8 cellular contexts compared by ENCODE assay signal in genomic region chr19:41127801-41128300, GRCh38. TPM values are rescaled to one million over a fixed set of nuclear protein-coding genes. Genes with fewer than 3 reads are reported as not detected.
DNase-seq lines count a peak whose midpoint lies in the region; ATAC-seq and TF ChIP-seq lines count a peak whose summit lies in the region.
"Not testable (repeated sequence)": the region's sequence is repeated elsewhere in the genome, so short reads cannot be mapped to it uniquely, and the experiment has no call there.

No MANE protein-coding gene starts in this region.

- peak overlapping the region; percentile 37 for H3K4me3 ChIP-seq in Jurkat, Clone E6-1 (ENCODE audit: low read length)
- H3K4me3 ChIP-seq in psoas muscle, result not testable (repeated sequence)

- H3K9me3 ChIP-seq in psoas muscle, result not testable (repeated sequence)

- DNase-seq in DMS153 (lab: John Stamatoyannopoulos, UW), result peak; percentile 9
- DNase-seq in Jurkat, Clone E6-1 (ENCODE audit: low read depth, low spot score), result peak; percentile 18
- DNase-seq in RPMI8226, result peak; percentile 85
- DNase-seq in activated CD8-positive, alpha-beta memory T cell treated with anti-CD3 and anti-CD28 coated beads for 48 hours (ENCODE audit: low read depth in 2 of 3, low spot score in 2 of 3), result peak; percentile 35 to 58 (median 42)
- peak in 47 of 61 donors; percentile 0 to 69 (median 28) for DNase-seq in caudate nucleus (lab: John Stamatoyannopoulos, UW)
- peak; percentile 19 for DNase-seq in iPS DF 4.7 (ENCODE audit: extremely low read depth, low spot score)
- peak; percentile 76 to 87 for DNase-seq in psoas muscle
- peak; percentile 72 for DNase-seq in stimulated activated naive B cell treated with anti-CD40 and anti-IgM and Interleukin-4, amounts not matched to agents 10 μg/mL and 1 μg/mL and 100 μg/mL, for 72 hours

- not testable (repeated sequence) for H3K36me3 Mint-ChIP-seq in stimulated activated naive B cell treated with anti-CD40 and anti-IgM and Interleukin-4, amounts not matched to agents 10 μg/mL and 1 μg/mL and 100 μg/mL, for 72 hours

- H3K4me1 Mint-ChIP-seq in stimulated activated naive B cell treated with anti-CD40 and anti-IgM and Interleukin-4, amounts not matched to agents 10 μg/mL and 1 μg/mL and 100 μg/mL, for 72 hours, result peaks cover 9 to 11% of the 10 kb centered on the region in 2 donors

- not testable (repeated sequence) for H3K27ac Mint-ChIP-seq in stimulated activated naive B cell treated with anti-CD40 and anti-IgM and Interleukin-4, amounts not matched to agents 10 μg/mL and 1 μg/mL and 100 μg/mL, for 72 hours

- intact Hi-C loops in psoas muscle (cut with DNase I), result loop anchor here in 1 of 2 donors (2.0 kb wide), 2 partner anchors 131 to 181 kb away; no protein-coding TSS in a partner anchor

- H3K27me3 ChIP-seq in psoas muscle (ENCODE audit: insufficient read depth in 3 of 3, low read length in 2 of 3), result not testable (repeated sequence)

- not testable (repeated sequence) for TF ChIP-seq CTCF in psoas muscle (IDR thresholded peaks at IDR 0.05)

- not testable (repeated sequence) for H3K36me3 ChIP-seq in psoas muscle (ENCODE audit: insufficient read depth in 1 of 2, low read depth in 1 of 2)

- WGBS in psoas muscle, 3 donors, result 1 to 4% (median 3%) methylated on average over 13 to 29 of the region's 29 CpGs

- H3K27me3 Mint-ChIP-seq in stimulated activated naive B cell treated with anti-CD40 and anti-IgM and Interleukin-4, amounts not matched to agents 10 μg/mL and 1 μg/mL and 100 μg/mL, for 72 hours, result peaks cover 33 to 48% of the 10 kb centered on the region in 2 donors

- H3K27ac ChIP-seq in caudate nucleus (ENCODE audit: low read depth, low read length); psoas muscle: not testable (repeated sequence)

- peak overlapping the region; percentile 47 to 64 for H3K4me3 Mint-ChIP-seq in stimulated activated naive B cell treated with anti-CD40 and anti-IgM and Interleukin-4, amounts not matched to agents 10 μg/mL and 1 μg/mL and 100 μg/mL, for 72 hours

- not testable (repeated sequence) for H3K4me1 ChIP-seq in psoas muscle

- H3K9me3 Mint-ChIP-seq in stimulated activated naive B cell treated with anti-CD40 and anti-IgM and Interleukin-4, amounts not matched to agents 10 μg/mL and 1 μg/mL and 100 μg/mL, for 72 hours, result not testable (repeated sequence)

- ATAC-seq in psoas muscle, result peak; percentile 53 to 80 (median 73)
- ATAC-seq in stimulated activated naive B cell treated with anti-CD40 and anti-IgM and Interleukin-4, amounts not matched to agents 10 μg/mL and 1 μg/mL and 100 μg/mL, for 72 hours (replicated peaks), result peak; percentile 96 to 98

RNA-seq across cellular contexts. Expression of gene CYP2F1, which starts 13.6 kb away (rescaled TPM):
- polyA plus RNA-seq in Jurkat, Clone E6-1 (2012; ENCODE audit: insufficient read depth, insufficient read length), result not detected
- not detected for total RNA-seq in psoas muscle
- not detected for polyA plus RNA-seq in psoas muscle

RNA-seq across cellular contexts. Expression of gene CYP2A13, which starts 39.6 kb away (rescaled TPM):
- polyA plus RNA-seq in Jurkat, Clone E6-1 (2012; ENCODE audit: insufficient read depth, insufficient read length), result not detected
- total RNA-seq in psoas muscle, result not detected
- polyA plus RNA-seq in psoas muscle, result not detected

Comparison
In these comparisons a context has a peak if more than half of its experiments do, and no peak if none do; other contexts are left out.
1. DNase-seq: peak in every context shown above with its lines; median percentile 85 in RPMI8226; 82 in psoas muscle; 72 in stimulated activated naive B cell treated with anti-CD40 and anti-IgM and Interleukin-4, amounts not matched to agents 10 μg/mL and 1 μg/mL and 100 μg/mL, for 72 hours; 42 in activated CD8-positive, alpha-beta memory T cell treated with anti-CD3 and anti-CD28 coated beads for 48 hours; 28 in caudate nucleus; 19 in iPS DF 4.7; 18 in Jurkat, Clone E6-1; 9 in DMS153.